ENCODE assay signal across 8 cellular contexts in the genomic region with DNA sequence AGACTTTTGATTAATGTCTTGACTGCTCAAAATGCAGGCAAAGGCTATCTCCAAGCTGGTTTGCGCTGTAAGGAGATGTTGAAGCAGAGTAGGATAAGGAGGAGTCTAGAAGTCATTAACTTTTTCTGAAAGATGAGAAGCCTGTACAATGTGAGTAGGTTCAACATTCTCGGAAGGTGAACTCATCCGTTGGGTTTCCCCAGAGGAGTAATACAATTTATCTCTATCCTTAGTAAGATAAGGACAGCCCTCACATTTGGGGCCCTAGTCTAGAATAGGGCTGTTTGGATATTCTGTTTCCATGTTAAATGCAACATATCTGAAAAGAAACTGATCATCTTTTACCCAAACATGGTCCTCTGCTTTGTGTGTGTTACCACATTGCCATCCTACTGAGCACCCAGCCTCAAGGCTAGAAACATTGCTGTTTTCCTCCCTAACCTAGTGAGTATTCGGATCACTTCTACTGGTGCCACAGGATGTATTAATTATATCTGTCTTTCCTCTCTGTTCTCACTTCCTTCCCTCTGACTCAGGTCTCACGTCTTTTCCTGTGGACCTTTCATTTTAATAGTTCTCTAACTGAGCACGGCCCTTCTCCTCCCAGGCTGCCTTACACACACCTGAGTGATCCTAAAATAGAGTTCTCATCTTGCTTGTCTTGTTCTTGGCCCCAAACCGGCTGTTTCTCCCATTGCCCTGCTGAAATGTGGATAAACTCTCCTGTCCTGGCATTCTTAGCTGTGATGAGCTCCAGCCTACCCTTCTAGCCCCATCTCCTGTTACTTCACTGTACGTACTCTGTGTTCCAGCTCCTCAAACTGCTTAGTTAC.
DNase-seq lines count a peak whose midpoint lies in the region; ATAC-seq lines count a peak whose summit lies in the region.

No MANE protein-coding gene starts in this region.

- peaks cover 40% of the 10 kb centered on the region for H3K36me3 Mint-ChIP-seq in activated CD8-positive, alpha-beta memory T cell treated with anti-CD3 and anti-CD28 coated beads, Interleukin-2, amount 10 ng/mL, durations not matched to agents 7 days and 5 days
- peaks cover 60% of the 10 kb centered on the region for H3K36me3 Mint-ChIP-seq in activated CD4-positive, alpha-beta memory T cell treated with anti-CD3 and anti-CD28 coated beads, Interleukin-2, amount 10 ng/mL, durations not matched to agents 7 days and 5 days (ENCODE audit: low read depth)

- CTCF ChIA-PET in activated CD8-positive, alpha-beta memory T cell treated with anti-CD3 and anti-CD28 coated beads, Interleukin-2, amount 10 ng/mL, durations not matched to agents 7 days and 5 days (lab: Charles Lee), result interaction anchor here (1.2 to 3.0 kb wide), 5 partner anchors 11 to 154 kb away, joined by 3 to 20 read pairs (median 4); a partner anchor contains a TSS
- CTCF ChIA-PET in activated CD4-positive, alpha-beta memory T cell treated with anti-CD3 and anti-CD28 coated beads, Interleukin-2, amount 10 ng/mL, durations not matched to agents 7 days and 5 days (lab: Charles Lee), result interaction anchor here (1.1 to 4.3 kb wide), 5 partner anchors 12 to 178 kb away, joined by 3 to 17 read pairs (median 3); a partner anchor contains a TSS

- H3K27me3 Mint-ChIP-seq in activated CD8-positive, alpha-beta memory T cell treated with anti-CD3 and anti-CD28 coated beads, Interleukin-2, amount 10 ng/mL, durations not matched to agents 7 days and 5 days, result no peaks in the 10 kb centered on the region
- H3K27me3 Mint-ChIP-seq in activated CD4-positive, alpha-beta memory T cell treated with anti-CD3 and anti-CD28 coated beads, Interleukin-2, amount 10 ng/mL, durations not matched to agents 7 days and 5 days, result no peaks in the 10 kb centered on the region

- H3K4me1 Mint-ChIP-seq in activated CD8-positive, alpha-beta memory T cell treated with anti-CD3 and anti-CD28 coated beads, Interleukin-2, amount 10 ng/mL, durations not matched to agents 7 days and 5 days, result peaks cover 82% of the 10 kb centered on the region
- peaks cover 89% of the 10 kb centered on the region for H3K4me1 Mint-ChIP-seq in activated CD4-positive, alpha-beta memory T cell treated with anti-CD3 and anti-CD28 coated beads, Interleukin-2, amount 10 ng/mL, durations not matched to agents 7 days and 5 days

- no peaks in the 10 kb centered on the region for H3K9me3 Mint-ChIP-seq in activated CD8-positive, alpha-beta memory T cell treated with anti-CD3 and anti-CD28 coated beads, Interleukin-2, amount 10 ng/mL, durations not matched to agents 7 days and 5 days (ENCODE audit: low read depth)
- H3K9me3 Mint-ChIP-seq in activated CD4-positive, alpha-beta memory T cell treated with anti-CD3 and anti-CD28 coated beads, Interleukin-2, amount 10 ng/mL, durations not matched to agents 7 days and 5 days, result peaks cover 2% of the 10 kb centered on the region

- ATAC-seq in activated CD8-positive, alpha-beta memory T cell treated with anti-CD3 and anti-CD28 coated beads, Interleukin-2, amount 10 ng/mL, durations not matched to agents 7 days and 5 days, result peak; percentile 65
- peak; percentile 43 for ATAC-seq in HG03060 (IDR thresholded peaks at IDR 0.05; ENCODE audit: low read depth, unreplicated experiment)

- H3K27ac Mint-ChIP-seq in activated CD8-positive, alpha-beta memory T cell treated with anti-CD3 and anti-CD28 coated beads, Interleukin-2, amount 10 ng/mL, durations not matched to agents 7 days and 5 days, result peak overlapping the region; percentile 95
- peak overlapping the region; percentile 98 for H3K27ac Mint-ChIP-seq in activated CD4-positive, alpha-beta memory T cell treated with anti-CD3 and anti-CD28 coated beads, Interleukin-2, amount 10 ng/mL, durations not matched to agents 7 days and 5 days

- peak; percentile 60 for DNase-seq in activated CD8-positive, alpha-beta memory T cell treated with anti-CD3 and anti-CD28 coated beads, Interleukin-2, amount 10 ng/mL, durations not matched to agents 7 days and 5 days
- DNase-seq in activated CD8-positive, alpha-beta memory T cell treated with anti-CD3 and anti-CD28 coated beads, Interleukin-2, amount 50 U/mL, for 48 hours, result no peak
- peak; percentile 50 for DNase-seq in activated CD4-positive, alpha-beta memory T cell treated with anti-CD3 and anti-CD28 coated beads, Interleukin-2, amount 10 ng/mL, durations not matched to agents 7 days and 5 days
- DNase-seq in lung microvascular endothelial cell (ENCODE audit: low read depth in 2 of 2) (peak; percentile 60 to 73), inferior parietal cortex (ENCODE audit: extremely low spot score) (no peak), ecto neural progenitor cell (ENCODE audit: low spot score) (no peak), HPDE6-E6E7 (ENCODE audit: extremely low spot score) (no peak)

- H3K4me3 Mint-ChIP-seq in activated CD8-positive, alpha-beta memory T cell treated with anti-CD3 and anti-CD28 coated beads, Interleukin-2, amount 10 ng/mL, durations not matched to agents 7 days and 5 days, result peak overlapping the region; percentile 78
- H3K4me3 Mint-ChIP-seq in activated CD4-positive, alpha-beta memory T cell treated with anti-CD3 and anti-CD28 coated beads, Interleukin-2, amount 10 ng/mL, durations not matched to agents 7 days and 5 days, result peak overlapping the region; percentile 80

- POLR2A ChIA-PET in activated CD4-positive, alpha-beta memory T cell treated with anti-CD3 and anti-CD28 coated beads, Interleukin-2, amount 10 ng/mL, durations not matched to agents 7 days and 5 days (lab: Charles Lee), result interaction anchor here (0.9 to 8.3 kb wide), 9 partner anchors 10 to 406 kb away, joined by 3 to 96 read pairs (median 15); a partner anchor contains a TSS

Comparison
In these comparisons a context has a peak if more than half of its experiments do, and no peak if none do; other contexts are left out.
1. DNase-seq: peak in activated CD8-positive, alpha-beta memory T cell treated with anti-CD3 and anti-CD28 coated beads, Interleukin-2, amount 10 ng/mL, durations not matched to agents 7 days and 5 days (single experiment), activated CD4-positive, alpha-beta memory T cell treated with anti-CD3 and anti-CD28 coated beads, Interleukin-2, amount 10 ng/mL, durations not matched to agents 7 days and 5 days (single experiment) and lung microvascular endothelial cell (2 of 2); none in activated CD8-positive, alpha-beta memory T cell treated with anti-CD3 and anti-CD28 coated beads, Interleukin-2, amount 50 U/mL, for 48 hours (single experiment), inferior parietal cortex (single experiment), ecto neural progenitor cell (single experiment) and HPDE6-E6E7 (single experiment).